1 cellular context compared by ENCODE assay signal in the genomic region with DNA sequence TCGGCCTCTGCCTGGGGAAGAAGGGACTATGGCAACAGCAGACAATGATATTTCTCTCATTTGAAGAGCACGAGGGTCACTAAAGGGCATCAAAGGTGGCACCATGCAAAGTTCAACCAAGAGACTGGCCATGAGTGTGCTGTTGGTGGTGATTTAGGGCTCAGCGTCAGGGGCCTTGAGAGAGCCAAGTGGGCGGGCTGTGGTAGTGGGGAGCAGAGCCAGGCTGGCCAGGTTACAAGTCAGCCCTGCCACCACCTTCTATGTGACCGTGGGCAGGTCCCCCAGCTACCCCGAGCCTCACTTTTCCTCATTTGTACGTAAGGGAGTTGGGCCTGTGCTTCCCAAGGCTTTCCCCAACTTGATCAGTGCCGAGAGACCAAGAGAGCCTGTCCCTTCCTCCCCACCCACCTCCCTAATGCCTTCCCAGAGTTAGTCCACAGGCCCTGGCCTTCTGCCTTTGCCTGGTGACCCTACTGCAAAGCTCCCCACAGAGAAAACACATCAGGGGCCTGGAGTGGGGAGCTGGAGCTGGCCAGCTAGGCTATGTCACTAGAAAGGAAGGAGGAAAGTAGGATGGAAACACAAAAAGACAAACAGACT.
TF ChIP-seq lines count a peak whose summit lies in the region.

No MANE protein-coding gene starts in this region.

TF ChIP-seq in WTC11, 78 proteins besides CTCF, POLR2A, EP300 and RAD21 (continued from another document):
- TF ChIP-seq, protein P1, sequence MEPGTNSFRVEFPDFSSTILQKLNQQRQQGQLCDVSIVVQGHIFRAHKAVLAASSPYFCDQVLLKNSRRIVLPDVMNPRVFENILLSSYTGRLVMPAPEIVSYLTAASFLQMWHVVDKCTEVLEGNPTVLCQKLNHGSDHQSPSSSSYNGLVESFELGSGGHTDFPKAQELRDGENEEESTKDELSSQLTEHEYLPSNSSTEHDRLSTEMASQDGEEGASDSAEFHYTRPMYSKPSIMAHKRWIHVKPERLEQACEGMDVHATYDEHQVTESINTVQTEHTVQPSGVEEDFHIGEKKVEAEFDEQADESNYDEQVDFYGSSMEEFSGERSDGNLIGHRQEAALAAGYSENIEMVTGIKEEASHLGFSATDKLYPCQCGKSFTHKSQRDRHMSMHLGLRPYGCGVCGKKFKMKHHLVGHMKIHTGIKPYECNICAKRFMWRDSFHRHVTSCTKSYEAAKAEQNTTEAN (CRISPR knock-in tag; IDR thresholded peaks at IDR 0.05): no peak
- no peak for TF ChIP-seq PRRX2 (CRISPR knock-in tag; IDR thresholded peaks at IDR 0.05)
- TF ChIP-seq, protein P2, sequence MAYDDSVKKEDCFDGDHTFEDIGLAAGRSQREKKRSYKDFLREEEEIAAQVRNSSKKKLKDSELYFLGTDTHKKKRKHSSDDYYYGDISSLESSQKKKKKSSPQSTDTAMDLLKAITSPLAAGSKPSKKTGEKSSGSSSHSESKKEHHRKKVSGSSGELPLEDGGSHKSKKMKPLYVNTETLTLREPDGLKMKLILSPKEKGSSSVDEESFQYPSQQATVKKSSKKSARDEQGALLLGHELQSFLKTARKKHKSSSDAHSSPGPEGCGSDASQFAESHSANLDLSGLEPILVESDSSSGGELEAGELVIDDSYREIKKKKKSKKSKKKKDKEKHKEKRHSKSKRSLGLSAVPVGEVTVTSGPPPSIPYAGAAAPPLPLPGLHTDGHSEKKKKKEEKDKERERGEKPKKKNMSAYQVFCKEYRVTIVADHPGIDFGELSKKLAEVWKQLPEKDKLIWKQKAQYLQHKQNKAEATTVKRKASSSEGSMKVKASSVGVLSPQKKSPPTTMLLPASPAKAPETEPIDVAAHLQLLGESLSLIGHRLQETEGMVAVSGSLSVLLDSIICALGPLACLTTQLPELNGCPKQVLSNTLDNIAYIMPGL (CRISPR knock-in tag; IDR thresholded peaks at IDR 0.05): no peak
- no peak for TF ChIP-seq CREM (CRISPR knock-in tag; IDR thresholded peaks at IDR 0.05)
- TF ChIP-seq, protein P3, sequence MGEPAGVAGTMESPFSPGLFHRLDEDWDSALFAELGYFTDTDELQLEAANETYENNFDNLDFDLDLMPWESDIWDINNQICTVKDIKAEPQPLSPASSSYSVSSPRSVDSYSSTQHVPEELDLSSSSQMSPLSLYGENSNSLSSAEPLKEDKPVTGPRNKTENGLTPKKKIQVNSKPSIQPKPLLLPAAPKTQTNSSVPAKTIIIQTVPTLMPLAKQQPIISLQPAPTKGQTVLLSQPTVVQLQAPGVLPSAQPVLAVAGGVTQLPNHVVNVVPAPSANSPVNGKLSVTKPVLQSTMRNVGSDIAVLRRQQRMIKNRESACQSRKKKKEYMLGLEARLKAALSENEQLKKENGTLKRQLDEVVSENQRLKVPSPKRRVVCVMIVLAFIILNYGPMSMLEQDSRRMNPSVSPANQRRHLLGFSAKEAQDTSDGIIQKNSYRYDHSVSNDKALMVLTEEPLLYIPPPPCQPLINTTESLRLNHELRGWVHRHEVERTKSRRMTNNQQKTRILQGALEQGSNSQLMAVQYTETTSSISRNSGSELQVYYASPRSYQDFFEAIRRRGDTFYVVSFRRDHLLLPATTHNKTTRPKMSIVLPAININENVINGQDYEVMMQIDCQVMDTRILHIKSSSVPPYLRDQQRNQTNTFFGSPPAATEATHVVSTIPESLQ (CRISPR knock-in tag; IDR thresholded peaks at IDR 0.05): no peak
- no peak for TF ChIP-seq ESRRA (CRISPR knock-in tag; IDR thresholded peaks at IDR 0.05; ENCODE audit: borderline replicate concordance)
- TF ChIP-seq KAT7 (CRISPR knock-in tag; IDR thresholded peaks at IDR 0.05; ENCODE audit: borderline replicate concordance): no peak
- TF ChIP-seq, protein P4, sequence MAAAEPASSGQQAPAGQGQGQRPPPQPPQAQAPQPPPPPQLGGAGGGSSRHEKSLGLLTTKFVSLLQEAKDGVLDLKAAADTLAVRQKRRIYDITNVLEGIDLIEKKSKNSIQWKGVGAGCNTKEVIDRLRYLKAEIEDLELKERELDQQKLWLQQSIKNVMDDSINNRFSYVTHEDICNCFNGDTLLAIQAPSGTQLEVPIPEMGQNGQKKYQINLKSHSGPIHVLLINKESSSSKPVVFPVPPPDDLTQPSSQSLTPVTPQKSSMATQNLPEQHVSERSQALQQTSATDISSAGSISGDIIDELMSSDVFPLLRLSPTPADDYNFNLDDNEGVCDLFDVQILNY (CRISPR knock-in tag; IDR thresholded peaks at IDR 0.05): no peak
- TF ChIP-seq, protein P5, sequence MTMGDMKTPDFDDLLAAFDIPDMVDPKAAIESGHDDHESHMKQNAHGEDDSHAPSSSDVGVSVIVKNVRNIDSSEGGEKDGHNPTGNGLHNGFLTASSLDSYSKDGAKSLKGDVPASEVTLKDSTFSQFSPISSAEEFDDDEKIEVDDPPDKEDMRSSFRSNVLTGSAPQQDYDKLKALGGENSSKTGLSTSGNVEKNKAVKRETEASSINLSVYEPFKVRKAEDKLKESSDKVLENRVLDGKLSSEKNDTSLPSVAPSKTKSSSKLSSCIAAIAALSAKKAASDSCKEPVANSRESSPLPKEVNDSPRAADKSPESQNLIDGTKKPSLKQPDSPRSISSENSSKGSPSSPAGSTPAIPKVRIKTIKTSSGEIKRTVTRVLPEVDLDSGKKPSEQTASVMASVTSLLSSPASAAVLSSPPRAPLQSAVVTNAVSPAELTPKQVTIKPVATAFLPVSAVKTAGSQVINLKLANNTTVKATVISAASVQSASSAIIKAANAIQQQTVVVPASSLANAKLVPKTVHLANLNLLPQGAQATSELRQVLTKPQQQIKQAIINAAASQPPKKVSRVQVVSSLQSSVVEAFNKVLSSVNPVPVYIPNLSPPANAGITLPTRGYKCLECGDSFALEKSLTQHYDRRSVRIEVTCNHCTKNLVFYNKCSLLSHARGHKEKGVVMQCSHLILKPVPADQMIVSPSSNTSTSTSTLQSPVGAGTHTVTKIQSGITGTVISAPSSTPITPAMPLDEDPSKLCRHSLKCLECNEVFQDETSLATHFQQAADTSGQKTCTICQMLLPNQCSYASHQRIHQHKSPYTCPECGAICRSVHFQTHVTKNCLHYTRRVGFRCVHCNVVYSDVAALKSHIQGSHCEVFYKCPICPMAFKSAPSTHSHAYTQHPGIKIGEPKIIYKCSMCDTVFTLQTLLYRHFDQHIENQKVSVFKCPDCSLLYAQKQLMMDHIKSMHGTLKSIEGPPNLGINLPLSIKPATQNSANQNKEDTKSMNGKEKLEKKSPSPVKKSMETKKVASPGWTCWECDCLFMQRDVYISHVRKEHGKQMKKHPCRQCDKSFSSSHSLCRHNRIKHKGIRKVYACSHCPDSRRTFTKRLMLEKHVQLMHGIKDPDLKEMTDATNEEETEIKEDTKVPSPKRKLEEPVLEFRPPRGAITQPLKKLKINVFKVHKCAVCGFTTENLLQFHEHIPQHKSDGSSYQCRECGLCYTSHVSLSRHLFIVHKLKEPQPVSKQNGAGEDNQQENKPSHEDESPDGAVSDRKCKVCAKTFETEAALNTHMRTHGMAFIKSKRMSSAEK (CRISPR knock-in tag; IDR thresholded peaks at IDR 0.05; ENCODE audit: borderline replicate concordance): no peak
- TF ChIP-seq, protein P6, sequence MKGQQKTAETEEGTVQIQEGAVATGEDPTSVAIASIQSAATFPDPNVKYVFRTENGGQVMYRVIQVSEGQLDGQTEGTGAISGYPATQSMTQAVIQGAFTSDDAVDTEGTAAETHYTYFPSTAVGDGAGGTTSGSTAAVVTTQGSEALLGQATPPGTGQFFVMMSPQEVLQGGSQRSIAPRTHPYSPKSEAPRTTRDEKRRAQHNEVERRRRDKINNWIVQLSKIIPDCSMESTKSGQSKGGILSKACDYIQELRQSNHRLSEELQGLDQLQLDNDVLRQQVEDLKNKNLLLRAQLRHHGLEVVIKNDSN (CRISPR knock-in tag; IDR thresholded peaks at IDR 0.05): no peak
- no peak for TF ChIP-seq NR1H2 (CRISPR knock-in tag; IDR thresholded peaks at IDR 0.05)
- TF ChIP-seq RELA (CRISPR knock-in tag; IDR thresholded peaks at IDR 0.05; ENCODE audit: borderline replicate concordance): no peak
- no peak for TF ChIP-seq TP53 (CRISPR knock-in tag; IDR thresholded peaks at IDR 0.05)
- no peak for TF ChIP-seq GABPB1 (CRISPR knock-in tag; IDR thresholded peaks at IDR 0.05)
